8 cellular contexts compared by ENCODE assay signal in the genomic region with DNA sequence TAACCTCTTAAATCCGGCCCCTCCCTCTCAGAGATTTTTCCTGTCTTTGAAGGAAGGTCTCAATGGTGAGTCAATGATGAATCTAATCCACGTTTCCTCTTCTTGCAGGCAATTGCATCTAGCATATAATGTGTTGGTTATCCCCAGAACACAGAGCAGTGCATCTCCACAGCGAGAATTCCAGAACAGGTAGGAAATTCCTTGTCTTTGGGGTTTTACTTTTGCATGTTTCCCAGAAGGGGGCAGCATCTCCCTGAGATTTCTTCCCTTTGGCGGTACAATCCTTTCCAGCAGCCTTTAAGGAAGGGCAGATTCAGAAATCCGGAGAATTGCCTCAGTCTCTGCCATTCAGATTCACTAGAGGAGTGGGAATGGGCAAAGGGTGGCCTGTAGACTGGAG.
A peak's percentile ranks its signal among the peaks of the same experiment; 100 is the strongest.
DNase-seq lines count a peak whose midpoint lies in the region; FAIRE-seq and TF ChIP-seq lines count a peak whose summit lies in the region.

No MANE protein-coding gene starts in this region.

- H3K36me3 ChIP-seq in prostate gland = no peaks in the 10 kb centered on the region

- no peaks in the 10 kb centered on the region for H3K9me3 ChIP-seq in prostate gland

- DNase-seq in AG08395 (ENCODE audit: low spot score) (peak; percentile 66), H54 (ENCODE audit: insufficient read length, low spot score) (no peak), RPMI7951 (ENCODE audit: low read depth) (peak; percentile 71), fibroblast of villous mesenchyme (ENCODE audit: low read depth) (peak; percentile 30), prostate gland (ENCODE audit: low spot score) (peak; percentile 34), NOMO-1 (lab: John Stamatoyannopoulos, UW; ENCODE audit: unreplicated experiment in 2 of 2) (no peak)
- no peak for DNase-seq in stimulated activated CD4-positive, alpha-beta T cell treated with anti-CD3 and anti-CD28 coated beads, Interleukin-4, amount 100 ng/mL, for 1 hour
- DNase-seq in stimulated activated naive CD4-positive, alpha-beta T cell treated with Interleukin-2 at 50 U/mL for 16 hours (lab: John Stamatoyannopoulos, UW) = no peak

- WGBS in prostate gland = 21% methylated on average over 5 of the region's 5 CpGs

- H3K27me3 ChIP-seq in prostate gland (replicated peaks; ENCODE audit: insufficient read depth) = no peaks in the 10 kb centered on the region

- no peak overlapping the region for H3K27ac ChIP-seq in prostate gland

- TF ChIP-seq POLR2A in H54 (IDR thresholded peaks at IDR 0.05; ENCODE audit: low read depth, low read length) (no peak), prostate gland (IDR thresholded peaks at IDR 0.05) (no peak)

- FAIRE-seq in H54 (lab: Jason Lieb, UNC) = peak; percentile 30

- TF ChIP-seq CTCF in fibroblast of villous mesenchyme (IDR thresholded peaks at IDR 0.05; ENCODE audit: insufficient read depth, low read depth, low read length) (peak; percentile 63), prostate gland (IDR thresholded peaks at IDR 0.05) (peak; percentile 21 to 71 (median 54))

- H3K4me3 ChIP-seq in fibroblast of villous mesenchyme (ENCODE audit: low read depth, low read length) (no peak overlapping the region), prostate gland (no peak overlapping the region)

- intact Hi-C loops in prostate gland (cut with DNase I) = loop anchor here (10.0 kb wide), 1 partner anchor 263 kb away; the partner anchor contains the start of gene NTF3

- no peaks in the 10 kb centered on the region for H3K4me1 ChIP-seq in prostate gland (replicated peaks)

Comparison
In these comparisons a context has a peak if more than half of its experiments do, and no peak if none do; other contexts are left out.
1. DNase-seq: peak in AG08395 (single experiment), RPMI7951 (single experiment), fibroblast of villous mesenchyme (single experiment) and prostate gland (single experiment); none in H54 (single experiment), stimulated activated CD4-positive, alpha-beta T cell treated with anti-CD3 and anti-CD28 coated beads, Interleukin-4, amount 100 ng/mL, for 1 hour (single experiment), stimulated activated naive CD4-positive, alpha-beta T cell treated with Interleukin-2 at 50 U/mL for 16 hours (single experiment) and NOMO-1 (0 of 2).